ENCODE assay signal across 1 cellular context in the genomic region with DNA sequence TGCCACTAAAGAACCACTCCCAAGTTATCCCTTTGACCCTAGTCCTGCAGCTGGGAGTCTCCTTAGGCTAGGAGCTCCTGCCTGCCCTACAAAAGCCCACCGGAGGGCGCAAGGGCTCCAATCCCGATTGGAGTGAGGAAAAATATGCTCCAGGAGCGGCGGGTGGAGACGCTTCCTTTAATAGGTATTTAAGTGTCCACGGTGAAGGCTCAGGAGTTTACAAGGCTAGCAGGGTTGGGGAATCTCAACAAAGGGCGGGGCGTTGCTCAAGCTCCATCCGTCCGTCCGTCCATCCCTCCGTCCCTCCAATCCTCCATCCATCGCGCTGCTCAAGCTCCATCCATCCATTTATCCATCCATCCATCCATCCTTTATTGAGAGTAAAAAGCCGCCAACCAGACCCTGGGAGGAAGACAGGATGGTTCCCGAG.
TF ChIP-seq lines count a peak whose summit lies in the region.

No MANE protein-coding gene starts in this region.

TF ChIP-seq in HepG2, 621 proteins besides CTCF, POLR2A, EP300 and RAD21 (continued from another document and continues in another):
- TF ChIP-seq PHF5A (CRISPR knock-in tag; IDR thresholded peaks at IDR 0.05; ENCODE audit: low read depth, unreplicated experiment) (no peak), NFE2 (CRISPR knock-in tag; IDR thresholded peaks at IDR 0.05) (no peak), JUN (CRISPR knock-in tag; IDR thresholded peaks at IDR 0.05) (0 out of 2 replicates have a peak, but pooled peaks have one; percentile 4), ZNF180 (CRISPR knock-in tag; IDR thresholded peaks at IDR 0.05; ENCODE audit: borderline replicate concordance, low read depth) (no peak), SP2 (CRISPR knock-in tag; IDR thresholded peaks at IDR 0.05) (no peak), TEAD3 (CRISPR knock-in tag; optimal IDR thresholded peaks at IDR 0.05; ENCODE audit: borderline replicate concordance) (peak; percentile 40), EZH2 (conservative IDR thresholded peaks at IDR 0.05; ENCODE audit: low read depth, low read length) (no peak), KLF11 (CRISPR knock-in tag; IDR thresholded peaks at IDR 0.05) (no peak), RORA (CRISPR knock-in tag; IDR thresholded peaks at IDR 0.05) (no peak), ZNF788 (CRISPR knock-in tag; IDR thresholded peaks at IDR 0.05; ENCODE audit: borderline replicate concordance) (no peak), ZMAT3 (CRISPR knock-in tag; conservative IDR thresholded peaks at IDR 0.05) (no peak), NCOA5 (CRISPR knock-in tag; IDR thresholded peaks at IDR 0.05) (no peak), ZNF12 (CRISPR knock-in tag; IDR thresholded peaks at IDR 0.05) (peak; percentile 38; the same call in 1 of the 2 replicates), ZNF207 (IDR thresholded peaks at IDR 0.05; ENCODE audit: borderline replicate concordance) (no peak), ZNF44 (CRISPR knock-in tag; IDR thresholded peaks at IDR 0.05) (no peak), ZSCAN20 (CRISPR knock-in tag; IDR thresholded peaks at IDR 0.05; ENCODE audit: borderline replicate concordance) (no peak; the same call in 1 of the 2 replicates), RFXAP (CRISPR knock-in tag; IDR thresholded peaks at IDR 0.05; ENCODE audit: borderline replicate concordance) (no peak), ETV5 (CRISPR knock-in tag; IDR thresholded peaks at IDR 0.05; ENCODE audit: borderline replicate concordance) (peak; percentile 17; the same call in 1 of the 2 replicates), SRF (IDR thresholded peaks at IDR 0.05; ENCODE audit: low read depth, low read length) (no peak), RARA (CRISPR knock-in tag; IDR thresholded peaks at IDR 0.05) (0 out of 2 replicates have a peak, but pooled peaks have one; percentile 12), SRSF1 (optimal IDR thresholded peaks at IDR 0.05; ENCODE audit: low read depth, low read length) (no peak), ZNF329 (CRISPR knock-in tag; IDR thresholded peaks at IDR 0.05; ENCODE audit: low read depth) (no peak), TCF7L2 (IDR thresholded peaks at IDR 0.05; ENCODE audit: low read depth, low read length) (no peak), ZSCAN12 (CRISPR knock-in tag; IDR thresholded peaks at IDR 0.05) (no peak), ZFP36L1 (CRISPR knock-in tag; IDR thresholded peaks at IDR 0.05) (no peak), KDM4B (CRISPR knock-in tag; IDR thresholded peaks at IDR 0.05) (no peak), TBL1XR1 (IDR thresholded peaks at IDR 0.05; ENCODE audit: borderline replicate concordance, low read length, partially characterized antibody) (no peak)
- TF ChIP-seq, protein P1, sequence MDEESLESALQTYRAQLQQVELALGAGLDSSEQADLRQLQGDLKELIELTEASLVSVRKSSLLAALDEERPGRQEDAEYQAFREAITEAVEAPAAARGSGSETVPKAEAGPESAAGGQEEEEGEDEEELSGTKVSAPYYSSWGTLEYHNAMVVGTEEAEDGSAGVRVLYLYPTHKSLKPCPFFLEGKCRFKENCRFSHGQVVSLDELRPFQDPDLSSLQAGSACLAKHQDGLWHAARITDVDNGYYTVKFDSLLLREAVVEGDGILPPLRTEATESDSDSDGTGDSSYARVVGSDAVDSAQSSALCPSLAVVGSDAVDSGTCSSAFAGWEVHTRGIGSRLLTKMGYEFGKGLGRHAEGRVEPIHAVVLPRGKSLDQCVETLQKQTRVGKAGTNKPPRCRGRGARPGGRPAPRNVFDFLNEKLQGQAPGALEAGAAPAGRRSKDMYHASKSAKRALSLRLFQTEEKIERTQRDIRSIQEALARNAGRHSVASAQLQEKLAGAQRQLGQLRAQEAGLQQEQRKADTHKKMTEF (CRISPR knock-in tag; IDR thresholded peaks at IDR 0.05) = no peak
- TF ChIP-seq, protein P2, sequence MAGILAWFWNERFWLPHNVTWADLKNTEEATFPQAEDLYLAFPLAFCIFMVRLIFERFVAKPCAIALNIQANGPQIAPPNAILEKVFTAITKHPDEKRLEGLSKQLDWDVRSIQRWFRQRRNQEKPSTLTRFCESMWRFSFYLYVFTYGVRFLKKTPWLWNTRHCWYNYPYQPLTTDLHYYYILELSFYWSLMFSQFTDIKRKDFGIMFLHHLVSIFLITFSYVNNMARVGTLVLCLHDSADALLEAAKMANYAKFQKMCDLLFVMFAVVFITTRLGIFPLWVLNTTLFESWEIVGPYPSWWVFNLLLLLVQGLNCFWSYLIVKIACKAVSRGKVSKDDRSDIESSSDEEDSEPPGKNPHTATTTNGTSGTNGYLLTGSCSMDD (CRISPR knock-in tag; IDR thresholded peaks at IDR 0.05) = no peak
- TF ChIP-seq, protein P3, sequence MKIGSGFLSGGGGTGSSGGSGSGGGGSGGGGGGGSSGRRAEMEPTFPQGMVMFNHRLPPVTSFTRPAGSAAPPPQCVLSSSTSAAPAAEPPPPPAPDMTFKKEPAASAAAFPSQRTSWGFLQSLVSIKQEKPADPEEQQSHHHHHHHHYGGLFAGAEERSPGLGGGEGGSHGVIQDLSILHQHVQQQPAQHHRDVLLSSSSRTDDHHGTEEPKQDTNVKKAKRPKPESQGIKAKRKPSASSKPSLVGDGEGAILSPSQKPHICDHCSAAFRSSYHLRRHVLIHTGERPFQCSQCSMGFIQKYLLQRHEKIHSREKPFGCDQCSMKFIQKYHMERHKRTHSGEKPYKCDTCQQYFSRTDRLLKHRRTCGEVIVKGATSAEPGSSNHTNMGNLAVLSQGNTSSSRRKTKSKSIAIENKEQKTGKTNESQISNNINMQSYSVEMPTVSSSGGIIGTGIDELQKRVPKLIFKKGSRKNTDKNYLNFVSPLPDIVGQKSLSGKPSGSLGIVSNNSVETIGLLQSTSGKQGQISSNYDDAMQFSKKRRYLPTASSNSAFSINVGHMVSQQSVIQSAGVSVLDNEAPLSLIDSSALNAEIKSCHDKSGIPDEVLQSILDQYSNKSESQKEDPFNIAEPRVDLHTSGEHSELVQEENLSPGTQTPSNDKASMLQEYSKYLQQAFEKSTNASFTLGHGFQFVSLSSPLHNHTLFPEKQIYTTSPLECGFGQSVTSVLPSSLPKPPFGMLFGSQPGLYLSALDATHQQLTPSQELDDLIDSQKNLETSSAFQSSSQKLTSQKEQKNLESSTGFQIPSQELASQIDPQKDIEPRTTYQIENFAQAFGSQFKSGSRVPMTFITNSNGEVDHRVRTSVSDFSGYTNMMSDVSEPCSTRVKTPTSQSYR (CRISPR knock-in tag; IDR thresholded peaks at IDR 0.05; ENCODE audit: borderline replicate concordance) = no peak; the same call in 1 of the 2 replicates
- TF ChIP-seq, protein P4, sequence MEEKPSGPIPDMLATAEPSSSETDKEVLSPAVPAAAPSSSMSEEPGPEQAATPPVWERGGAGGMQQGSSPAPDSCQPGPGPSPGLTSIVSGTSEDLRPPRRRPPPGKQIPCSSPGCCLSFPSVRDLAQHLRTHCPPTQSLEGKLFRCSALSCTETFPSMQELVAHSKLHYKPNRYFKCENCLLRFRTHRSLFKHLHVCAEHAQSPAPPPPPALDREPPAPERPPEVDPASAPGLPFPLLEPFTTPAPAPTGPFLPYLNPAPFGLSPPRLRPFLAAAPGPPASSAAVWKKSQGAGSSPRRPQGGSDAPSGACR (CRISPR knock-in tag; IDR thresholded peaks at IDR 0.05) = no peak
- TF ChIP-seq, protein P5, sequence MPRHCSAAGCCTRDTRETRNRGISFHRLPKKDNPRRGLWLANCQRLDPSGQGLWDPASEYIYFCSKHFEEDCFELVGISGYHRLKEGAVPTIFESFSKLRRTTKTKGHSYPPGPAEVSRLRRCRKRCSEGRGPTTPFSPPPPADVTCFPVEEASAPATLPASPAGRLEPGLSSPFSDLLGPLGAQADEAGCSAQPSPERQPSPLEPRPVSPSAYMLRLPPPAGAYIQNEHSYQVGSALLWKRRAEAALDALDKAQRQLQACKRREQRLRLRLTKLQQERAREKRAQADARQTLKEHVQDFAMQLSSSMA (CRISPR knock-in tag; IDR thresholded peaks at IDR 0.05) = no peak; the same call in 1 of the 2 replicates
- TF ChIP-seq, protein P6, sequence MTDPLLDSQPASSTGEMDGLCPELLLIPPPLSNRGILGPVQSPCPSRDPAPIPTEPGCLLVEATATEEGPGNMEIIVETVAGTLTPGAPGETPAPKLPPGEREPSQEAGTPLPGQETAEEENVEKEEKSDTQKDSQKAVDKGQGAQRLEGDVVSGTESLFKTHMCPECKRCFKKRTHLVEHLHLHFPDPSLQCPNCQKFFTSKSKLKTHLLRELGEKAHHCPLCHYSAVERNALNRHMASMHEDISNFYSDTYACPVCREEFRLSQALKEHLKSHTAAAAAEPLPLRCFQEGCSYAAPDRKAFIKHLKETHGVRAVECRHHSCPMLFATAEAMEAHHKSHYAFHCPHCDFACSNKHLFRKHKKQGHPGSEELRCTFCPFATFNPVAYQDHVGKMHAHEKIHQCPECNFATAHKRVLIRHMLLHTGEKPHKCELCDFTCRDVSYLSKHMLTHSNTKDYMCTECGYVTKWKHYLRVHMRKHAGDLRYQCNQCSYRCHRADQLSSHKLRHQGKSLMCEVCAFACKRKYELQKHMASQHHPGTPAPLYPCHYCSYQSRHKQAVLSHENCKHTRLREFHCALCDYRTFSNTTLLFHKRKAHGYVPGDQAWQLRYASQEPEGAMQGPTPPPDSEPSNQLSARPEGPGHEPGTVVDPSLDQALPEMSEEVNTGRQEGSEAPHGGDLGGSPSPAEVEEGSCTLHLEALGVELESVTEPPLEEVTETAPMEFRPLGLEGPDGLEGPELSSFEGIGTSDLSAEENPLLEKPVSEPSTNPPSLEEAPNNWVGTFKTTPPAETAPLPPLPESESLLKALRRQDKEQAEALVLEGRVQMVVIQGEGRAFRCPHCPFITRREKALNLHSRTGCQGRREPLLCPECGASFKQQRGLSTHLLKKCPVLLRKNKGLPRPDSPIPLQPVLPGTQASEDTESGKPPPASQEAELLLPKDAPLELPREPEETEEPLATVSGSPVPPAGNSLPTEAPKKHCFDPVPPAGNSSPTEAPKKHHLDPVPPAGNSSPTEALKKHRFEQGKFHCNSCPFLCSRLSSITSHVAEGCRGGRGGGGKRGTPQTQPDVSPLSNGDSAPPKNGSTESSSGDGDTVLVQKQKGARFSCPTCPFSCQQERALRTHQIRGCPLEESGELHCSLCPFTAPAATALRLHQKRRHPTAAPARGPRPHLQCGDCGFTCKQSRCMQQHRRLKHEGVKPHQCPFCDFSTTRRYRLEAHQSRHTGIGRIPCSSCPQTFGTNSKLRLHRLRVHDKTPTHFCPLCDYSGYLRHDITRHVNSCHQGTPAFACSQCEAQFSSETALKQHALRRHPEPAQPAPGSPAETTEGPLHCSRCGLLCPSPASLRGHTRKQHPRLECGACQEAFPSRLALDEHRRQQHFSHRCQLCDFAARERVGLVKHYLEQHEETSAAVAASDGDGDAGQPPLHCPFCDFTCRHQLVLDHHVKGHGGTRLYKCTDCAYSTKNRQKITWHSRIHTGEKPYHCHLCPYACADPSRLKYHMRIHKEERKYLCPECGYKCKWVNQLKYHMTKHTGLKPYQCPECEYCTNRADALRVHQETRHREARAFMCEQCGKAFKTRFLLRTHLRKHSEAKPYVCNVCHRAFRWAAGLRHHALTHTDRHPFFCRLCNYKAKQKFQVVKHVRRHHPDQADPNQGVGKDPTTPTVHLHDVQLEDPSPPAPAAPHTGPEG (CRISPR knock-in tag; IDR thresholded peaks at IDR 0.05) = no peak
- TF ChIP-seq, protein P7, sequence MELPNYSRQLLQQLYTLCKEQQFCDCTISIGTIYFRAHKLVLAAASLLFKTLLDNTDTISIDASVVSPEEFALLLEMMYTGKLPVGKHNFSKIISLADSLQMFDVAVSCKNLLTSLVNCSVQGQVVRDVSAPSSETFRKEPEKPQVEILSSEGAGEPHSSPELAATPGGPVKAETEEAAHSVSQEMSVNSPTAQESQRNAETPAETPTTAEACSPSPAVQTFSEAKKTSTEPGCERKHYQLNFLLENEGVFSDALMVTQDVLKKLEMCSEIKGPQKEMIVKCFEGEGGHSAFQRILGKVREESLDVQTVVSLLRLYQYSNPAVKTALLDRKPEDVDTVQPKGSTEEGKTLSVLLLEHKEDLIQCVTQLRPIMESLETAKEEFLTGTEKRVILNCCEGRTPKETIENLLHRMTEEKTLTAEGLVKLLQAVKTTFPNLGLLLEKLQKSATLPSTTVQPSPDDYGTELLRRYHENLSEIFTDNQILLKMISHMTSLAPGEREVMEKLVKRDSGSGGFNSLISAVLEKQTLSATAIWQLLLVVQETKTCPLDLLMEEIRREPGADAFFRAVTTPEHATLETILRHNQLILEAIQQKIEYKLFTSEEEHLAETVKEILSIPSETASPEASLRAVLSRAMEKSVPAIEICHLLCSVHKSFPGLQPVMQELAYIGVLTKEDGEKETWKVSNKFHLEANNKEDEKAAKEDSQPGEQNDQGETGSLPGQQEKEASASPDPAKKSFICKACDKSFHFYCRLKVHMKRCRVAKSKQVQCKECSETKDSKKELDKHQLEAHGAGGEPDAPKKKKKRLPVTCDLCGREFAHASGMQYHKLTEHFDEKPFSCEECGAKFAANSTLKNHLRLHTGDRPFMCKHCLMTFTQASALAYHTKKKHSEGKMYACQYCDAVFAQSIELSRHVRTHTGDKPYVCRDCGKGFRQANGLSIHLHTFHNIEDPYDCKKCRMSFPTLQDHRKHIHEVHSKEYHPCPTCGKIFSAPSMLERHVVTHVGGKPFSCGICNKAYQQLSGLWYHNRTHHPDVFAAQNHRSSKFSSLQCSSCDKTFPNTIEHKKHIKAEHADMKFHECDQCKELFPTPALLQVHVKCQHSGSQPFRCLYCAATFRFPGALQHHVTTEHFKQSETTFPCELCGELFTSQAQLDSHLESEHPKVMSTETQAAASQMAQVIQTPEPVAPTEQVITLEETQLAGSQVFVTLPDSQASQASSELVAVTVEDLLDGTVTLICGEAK (IDR thresholded peaks at IDR 0.05) = no peak
- TF ChIP-seq, protein P7 (CRISPR knock-in tag; IDR thresholded peaks at IDR 0.05) = no peak
- TF ChIP-seq, protein P8, sequence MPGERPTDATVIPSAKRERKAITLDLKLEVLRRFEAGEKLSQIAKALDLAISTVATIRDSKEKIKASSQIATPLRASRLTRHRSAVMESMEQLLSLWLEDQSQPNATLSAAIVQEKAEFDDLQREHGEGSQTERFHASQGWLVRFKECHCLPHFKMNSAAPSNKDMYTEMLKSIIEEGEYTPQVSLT (CRISPR knock-in tag; IDR thresholded peaks at IDR 0.05; ENCODE audit: borderline replicate concordance, low read depth) = no peak
